Comparison of ENCODE assay signal across 10 cellular contexts in genomic region chr15:33089878-33090757, GRCh38.
DNase-seq lines count a peak whose midpoint lies in the region; ATAC-seq and TF ChIP-seq lines count a peak whose summit lies in the region.
"Had no signal": no experiment of that assay in that cellular context is flagged by ENCODE, and none has a peak within 500 bp of the region (broad histone marks: within the 10 kb centered on the region; RNA-seq: fewer than 3 reads in every experiment).

No MANE protein-coding gene starts in this region.

- no peaks in the 10 kb centered on the region for H3K27me3 Mint-ChIP-seq in activated CD4-positive, alpha-beta T cell treated with anti-CD3 and anti-CD28 coated beads, Interleukin-2, amount 10 ng/mL, durations not matched to agents 7 days and 5 days

- peaks cover 0 to 31% of the 10 kb centered on the region in 2 experiments for H3K36me3 ChIP-seq in SK-N-SH (replicated peaks in 1 of 2; ENCODE audit: control insufficient read depth in 1 of 2, insufficient read depth in 2 of 2, low read length in 1 of 2)
- H3K36me3 ChIP-seq in left lung: no peaks in the 10 kb centered on the region
- H3K36me3 ChIP-seq: thoracic aorta had no signal

- H3K9ac ChIP-seq in SK-N-SH: peak overlapping the region; percentile 10; the same call in 1 of the 2 replicates

- no peaks in the 10 kb centered on the region for H3K9me3 Mint-ChIP-seq in activated CD4-positive, alpha-beta T cell treated with anti-CD3 and anti-CD28 coated beads, Interleukin-2, amount 10 ng/mL, durations not matched to agents 7 days and 5 days

- intact Hi-C loops in left lung (cut with DNase I): no loop called here

- H3K36me3 Mint-ChIP-seq in activated CD4-positive, alpha-beta T cell treated with anti-CD3 and anti-CD28 coated beads, Interleukin-2, amount 10 ng/mL, durations not matched to agents 7 days and 5 days (ENCODE audit: low read depth): no peaks in the 10 kb centered on the region

- in situ Hi-C loops in ACHN (cut with HindIII; ENCODE audit: low pct_ligation_motif_present, low pct_unique_long_range_greater_than_20kb, low sequenced_read_pairs): no loop called here

- H3K27ac ChIP-seq in SK-N-SH (ENCODE audit: low read depth in 2 of 2, low read length in 1 of 2) (peak overlapping the region; percentile 47 to 73; a peak in 3 of 4 replicates), left lung (no peak overlapping the region)
- H3K27ac ChIP-seq: thoracic aorta had no signal

- POLR2A ChIA-PET in SK-N-SH (lab: Yijun Ruan, JAX): no interaction called here
- POLR2A ChIA-PET in activated CD4-positive, alpha-beta T cell treated with anti-CD3 and anti-CD28 coated beads, Interleukin-2, amount 10 ng/mL, durations not matched to agents 7 days and 5 days (lab: Charles Lee): no interaction called here

- peaks cover 9% of the 10 kb centered on the region for H3K4me1 Mint-ChIP-seq in activated CD4-positive, alpha-beta T cell treated with anti-CD3 and anti-CD28 coated beads, Interleukin-2, amount 10 ng/mL, durations not matched to agents 7 days and 5 days

- H3K27me3 ChIP-seq in SK-N-SH (ENCODE audit: insufficient read depth): no peaks in the 10 kb centered on the region
- no peaks in the 10 kb centered on the region for H3K27me3 ChIP-seq in left lung

- 53% methylated on average over 5 of the region's 5 CpGs for WGBS in SK-N-SH (ENCODE audit: low lambda C conversion rate)

- TF ChIP-seq CTCF in SK-N-SH (IDR thresholded peaks at IDR 0.05): no peak
- no peak for TF ChIP-seq CTCF in left lung (IDR thresholded peaks at IDR 0.05)

- H3K9me3 ChIP-seq in SK-N-SH: no peaks in the 10 kb centered on the region
- no peaks in the 10 kb centered on the region for H3K9me3 ChIP-seq in left lung
- H3K9me3 ChIP-seq: thoracic aorta had no signal

- peaks cover 45% of the 10 kb centered on the region for H3F3A ChIP-seq in SK-N-SH (replicated peaks; ENCODE audit: insufficient read depth)

- ATAC-seq in left lung (peak; percentile 83), GM18867 (IDR thresholded peaks at IDR 0.05; ENCODE audit: unreplicated experiment) (no peak)

- H3K79me2 ChIP-seq in SK-N-SH (ENCODE audit: insufficient read depth): peaks cover 98% of the 10 kb centered on the region

- H3K4me3 ChIP-seq in SK-N-SH (ENCODE audit: low read depth in 2 of 2, low read length in 1 of 2): peak overlapping the region in 1 of 2 experiments; percentile 12; a peak in 1 of 4 replicates
- H3K4me3 ChIP-seq in left lung: no peak overlapping the region
- H3K4me3 ChIP-seq: smooth muscle cell, thoracic aorta had no signal

- no peak overlapping the region for H3K27ac Mint-ChIP-seq in activated CD4-positive, alpha-beta T cell treated with anti-CD3 and anti-CD28 coated beads, Interleukin-2, amount 10 ng/mL, durations not matched to agents 7 days and 5 days

- peak overlapping the region; percentile 35 for H3K4me2 ChIP-seq in SK-N-SH
- H3K4me2 ChIP-seq: smooth muscle cell had no signal

- no peaks in the 10 kb centered on the region for H4K20me1 ChIP-seq in SK-N-SH (ENCODE audit: insufficient read depth)

- CTCF ChIA-PET in SK-N-SH (lab: Yijun Ruan, JAX): interaction anchor here (2.2 to 3.8 kb wide), 3 partner anchors 14 to 611 kb away, joined by 8 to 33 read pairs (median 13); no protein-coding TSS in a partner anchor
- CTCF ChIA-PET in activated CD4-positive, alpha-beta T cell treated with anti-CD3 and anti-CD28 coated beads, Interleukin-2, amount 10 ng/mL, durations not matched to agents 7 days and 5 days (lab: Charles Lee): interaction anchor here (0.8 kb wide), 1 partner anchor 15 kb away, joined by 3 read pairs; no protein-coding TSS in a partner anchor

- H3K9me2 ChIP-seq in SK-N-SH: no peaks in the 10 kb centered on the region

- no peak for TF ChIP-seq RAD21 in SK-N-SH (IDR thresholded peaks at IDR 0.05; ENCODE audit: low read length)

- H2AFZ ChIP-seq in SK-N-SH (ENCODE audit: low read depth): no peak overlapping the region

- no peak for TF ChIP-seq EP300 in SK-N-SH (IDR thresholded peaks at IDR 0.05; ENCODE audit: borderline replicate concordance in 1 of 2, low read depth in 1 of 2, low read length in 1 of 2)

- DNase-seq in DMS153 treated with DMSO at 0.1 percent for 48 hours (lab: John Stamatoyannopoulos, UW; ENCODE audit: unreplicated experiment) (peak; percentile 32), M059J (ENCODE audit: low read depth) (peak; percentile 87), SK-N-SH (no peak), left lung (no peak), HuH-7.5 (ENCODE audit: low spot score) (no peak), ACHN (no peak)
- no peak for DNase-seq in activated CD4-positive, alpha-beta T cell treated with anti-CD3 and anti-CD28 coated beads, Interleukin-2, amount 10 ng/mL, durations not matched to agents 7 days and 5 days

- no peak overlapping the region for H3K4me3 Mint-ChIP-seq in activated CD4-positive, alpha-beta T cell treated with anti-CD3 and anti-CD28 coated beads, Interleukin-2, amount 10 ng/mL, durations not matched to agents 7 days and 5 days

- H3K4me1 ChIP-seq in SK-N-SH (ENCODE audit: control insufficient read depth in 1 of 2, insufficient read depth in 2 of 2, low read depth in 1 of 2, low read length in 1 of 2): peaks cover 7 to 57% of the 10 kb centered on the region in 2 experiments
- peaks cover 0 to 3% of the 10 kb centered on the region in 2 donors for H3K4me1 ChIP-seq in left lung

TF ChIP-seq in SK-N-SH, 30 proteins besides CTCF, POLR2A, EP300 and RAD21 (continues in another document):
- TF ChIP-seq, protein P1, sequence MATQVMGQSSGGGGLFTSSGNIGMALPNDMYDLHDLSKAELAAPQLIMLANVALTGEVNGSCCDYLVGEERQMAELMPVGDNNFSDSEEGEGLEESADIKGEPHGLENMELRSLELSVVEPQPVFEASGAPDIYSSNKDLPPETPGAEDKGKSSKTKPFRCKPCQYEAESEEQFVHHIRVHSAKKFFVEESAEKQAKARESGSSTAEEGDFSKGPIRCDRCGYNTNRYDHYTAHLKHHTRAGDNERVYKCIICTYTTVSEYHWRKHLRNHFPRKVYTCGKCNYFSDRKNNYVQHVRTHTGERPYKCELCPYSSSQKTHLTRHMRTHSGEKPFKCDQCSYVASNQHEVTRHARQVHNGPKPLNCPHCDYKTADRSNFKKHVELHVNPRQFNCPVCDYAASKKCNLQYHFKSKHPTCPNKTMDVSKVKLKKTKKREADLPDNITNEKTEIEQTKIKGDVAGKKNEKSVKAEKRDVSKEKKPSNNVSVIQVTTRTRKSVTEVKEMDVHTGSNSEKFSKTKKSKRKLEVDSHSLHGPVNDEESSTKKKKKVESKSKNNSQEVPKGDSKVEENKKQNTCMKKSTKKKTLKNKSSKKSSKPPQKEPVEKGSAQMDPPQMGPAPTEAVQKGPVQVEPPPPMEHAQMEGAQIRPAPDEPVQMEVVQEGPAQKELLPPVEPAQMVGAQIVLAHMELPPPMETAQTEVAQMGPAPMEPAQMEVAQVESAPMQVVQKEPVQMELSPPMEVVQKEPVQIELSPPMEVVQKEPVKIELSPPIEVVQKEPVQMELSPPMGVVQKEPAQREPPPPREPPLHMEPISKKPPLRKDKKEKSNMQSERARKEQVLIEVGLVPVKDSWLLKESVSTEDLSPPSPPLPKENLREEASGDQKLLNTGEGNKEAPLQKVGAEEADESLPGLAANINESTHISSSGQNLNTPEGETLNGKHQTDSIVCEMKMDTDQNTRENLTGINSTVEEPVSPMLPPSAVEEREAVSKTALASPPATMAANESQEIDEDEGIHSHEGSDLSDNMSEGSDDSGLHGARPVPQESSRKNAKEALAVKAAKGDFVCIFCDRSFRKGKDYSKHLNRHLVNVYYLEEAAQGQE (IDR thresholded peaks at IDR 0.05; ENCODE audit: low read depth, low read length): no peak
- no peak for TF ChIP-seq RCOR1 (IDR thresholded peaks at IDR 0.05; ENCODE audit: low read length)
- TF ChIP-seq JUND (IDR thresholded peaks at IDR 0.05): no peak
- no peak for TF ChIP-seq EZH2phosphoT487 (IDR thresholded peaks at IDR 0.05; ENCODE audit: borderline replicate concordance, low read depth)
- no peak for TF ChIP-seq TCF12 (IDR thresholded peaks at IDR 0.05)
- no peak for TF ChIP-seq SMC3 (IDR thresholded peaks at IDR 0.05; ENCODE audit: low read depth, low read length)
- no peak for TF ChIP-seq GABPA (IDR thresholded peaks at IDR 0.05; ENCODE audit: low read depth)
- no peak for TF ChIP-seq TAF1 (IDR thresholded peaks at IDR 0.05; ENCODE audit: borderline replicate concordance, low read depth, low read length)
- TF ChIP-seq MAX (IDR thresholded peaks at IDR 0.05; ENCODE audit: low read depth): no peak
- no peak for TF ChIP-seq GATA2 (CRISPR knock-in tag; IDR thresholded peaks at IDR 0.05)
- TF ChIP-seq YY1 (IDR thresholded peaks at IDR 0.05; ENCODE audit: low read depth): no peak
- no peak for TF ChIP-seq RXRA (IDR thresholded peaks at IDR 0.05; ENCODE audit: borderline replicate concordance, low read depth)
- TF ChIP-seq SIN3A (IDR thresholded peaks at IDR 0.05; ENCODE audit: borderline replicate concordance, low read depth, low read length): no peak
- TF ChIP-seq TEAD4 (IDR thresholded peaks at IDR 0.05; ENCODE audit: borderline replicate concordance, insufficient read depth): no peak
- no peak for TF ChIP-seq ELF1 (IDR thresholded peaks at IDR 0.05)
- TF ChIP-seq CHD2 (IDR thresholded peaks at IDR 0.05; ENCODE audit: low read length, partially characterized antibody): no peak
- no peak for TF ChIP-seq PBX3 (IDR thresholded peaks at IDR 0.05)
- TF ChIP-seq POLR2AphosphoS5 (IDR thresholded peaks at IDR 0.05; ENCODE audit: low read depth, low read length): no peak

Comparison
In these comparisons a context has a peak if more than half of its experiments do, and no peak if none do; other contexts are left out.
1. DNase-seq: peak in DMS153 treated with DMSO at 0.1 percent for 48 hours (single experiment) and M059J (single experiment); none in SK-N-SH (single experiment), left lung (0 of 2), HuH-7.5 (single experiment), ACHN (single experiment) and activated CD4-positive, alpha-beta T cell treated with anti-CD3 and anti-CD28 coated beads, Interleukin-2, amount 10 ng/mL, durations not matched to agents 7 days and 5 days (single experiment).
2. H3K27ac ChIP-seq: peak in SK-N-SH (2 of 2); none in left lung (0 of 2).